ENCODE assay signal across 9 cellular contexts in genomic region chr17:41919840-41920579, GRCh38. TPM values are rescaled to one million over a fixed set of nuclear protein-coding genes. Genes with fewer than 3 reads are reported as not detected.
DNase-seq lines count a peak whose midpoint lies in the region; ATAC-seq and TF ChIP-seq lines count a peak whose summit lies in the region.
"Had no signal": no experiment of that assay in that cellular context is flagged by ENCODE, and none has a peak within 500 bp of the region (broad histone marks: within the 10 kb centered on the region; RNA-seq: fewer than 3 reads in every experiment).

No MANE protein-coding gene starts in this region.

- H3K4me1 Mint-ChIP-seq in GM23338: peaks cover 33% of the 10 kb centered on the region

- peaks cover 19% of the 10 kb centered on the region for H3F3A ChIP-seq in GM23338 (replicated peaks; ENCODE audit: low read depth)
- H3F3A ChIP-seq in PC-9 (ENCODE audit: insufficient read depth, low read depth): peaks cover 17% of the 10 kb centered on the region

- peak overlapping the region; percentile 17 for H3K27ac Mint-ChIP-seq in GM23338

- H3K4me1 ChIP-seq in GM23338 (ENCODE audit: insufficient read depth) (peaks cover 37% of the 10 kb centered on the region), PC-9 (replicated peaks; ENCODE audit: insufficient read depth) (peaks cover 36% of the 10 kb centered on the region), esophagus squamous epithelium (peaks cover 22 to 49% (median 25%) of the 10 kb centered on the region in 3 donors), prostate gland (replicated peaks) (no peaks in the 10 kb centered on the region)

- CTCF ChIA-PET in PC-9 (lab: Charles Lee): interaction anchor here (0.6 to 2.0 kb wide), 2 partner anchors 11 to 195 kb away, joined by 7 to 17 read pairs; partner anchors contain the start of gene ODAD4

- intact Hi-C loops in PC-9 (cut with micrococcal nuclease; ENCODE audit: unreplicated experiment): no loop called here
- intact Hi-C loops in esophagus squamous epithelium (cut with DNase I): no loop called here
- intact Hi-C loops in prostate gland (cut with DNase I): no loop called here

- ATAC-seq in GM23338 (no peak; the same call in 2 of the 3 replicates), GM21717 (IDR thresholded peaks at IDR 0.05; ENCODE audit: unreplicated experiment) (no peak), GM18873 (IDR thresholded peaks at IDR 0.05; ENCODE audit: low FRiP score, unreplicated experiment) (no peak), GM21515 (IDR thresholded peaks at IDR 0.05; ENCODE audit: unreplicated experiment) (no peak)

- no peaks in the 10 kb centered on the region for H3K9me3 ChIP-seq in PC-9 (ENCODE audit: insufficient read depth, low read depth)
- H3K9me3 ChIP-seq in esophagus squamous epithelium: no peaks in the 10 kb centered on the region
- no peaks in the 10 kb centered on the region for H3K9me3 ChIP-seq in prostate gland

- TF ChIP-seq POLR2A in esophagus squamous epithelium (IDR thresholded peaks at IDR 0.05) (no peak), prostate gland (IDR thresholded peaks at IDR 0.05) (no peak)

- peak overlapping the region; percentile 99 for H3K27ac ChIP-seq in GM23338 (ENCODE audit: low read depth)
- peak overlapping the region; percentile 80 for H3K27ac ChIP-seq in PC-9
- H3K27ac ChIP-seq in esophagus squamous epithelium: peak overlapping the region; percentile 89 to 96 (median 94)
- peak overlapping the region; percentile 85 to 90 for H3K27ac ChIP-seq in prostate gland

- no TSS peak for BruUV-seq in PC-9 (replicated peaks; lab: Mats Ljungman, UMichigan)

- peak overlapping the region; percentile 90 for H3K4me3 Mint-ChIP-seq in GM23338

- H3K27me3 ChIP-seq in GM23338 (ENCODE audit: insufficient read depth): no peaks in the 10 kb centered on the region
- H3K27me3 ChIP-seq in PC-9 (ENCODE audit: insufficient read depth, low read depth): no peaks in the 10 kb centered on the region
- H3K27me3 ChIP-seq in esophagus squamous epithelium: no peaks in the 10 kb centered on the region
- H3K27me3 ChIP-seq in prostate gland (replicated peaks; ENCODE audit: insufficient read depth): no peaks in the 10 kb centered on the region

- H3K4me3 ChIP-seq in GM23338: peak overlapping the region; percentile 99
- H3K4me3 ChIP-seq in PC-9: peak overlapping the region; percentile 98; the same call in 1 of the 2 replicates
- peak overlapping the region in 2 of 4 donors; percentile 89 to 99 for H3K4me3 ChIP-seq in esophagus squamous epithelium
- H3K4me3 ChIP-seq in prostate gland: peak overlapping the region in 1 of 2 donors; percentile 82

- H2AFZ ChIP-seq in GM23338 (peak overlapping the region; percentile 95), PC-9 (peak overlapping the region; percentile 94)

- H3K36me3 ChIP-seq in GM23338 (ENCODE audit: insufficient read depth): no peaks in the 10 kb centered on the region; the same call in 1 of the 2 replicates
- no peaks in the 10 kb centered on the region for H3K36me3 ChIP-seq in PC-9 (ENCODE audit: low read depth)
- H3K36me3 ChIP-seq in esophagus squamous epithelium: peaks cover 0 to 2% (median 0%) of the 10 kb centered on the region in 3 donors
- no peaks in the 10 kb centered on the region for H3K36me3 ChIP-seq in prostate gland

- TF ChIP-seq CTCF in GM23338 (conservative IDR thresholded peaks at IDR 0.05; ENCODE audit: low read depth in 2 of 2) (no peak), PC-9 (conservative IDR thresholded peaks at IDR 0.05) (no peak), esophagus squamous epithelium (IDR thresholded peaks at IDR 0.05) (no peak), prostate gland (IDR thresholded peaks at IDR 0.05) (no peak)

- DNase-seq in GM23338 (ENCODE audit: low spot score) (peak; percentile 58), PC-9 (peak; percentile 30 to 59), esophagus squamous epithelium (lab: John Stamatoyannopoulos, UW) (no peak), prostate gland (ENCODE audit: low spot score) (no peak), NCI-H2107 (lab: John Stamatoyannopoulos, UW) (no peak)
- DNase-seq: T-helper 9 cell had no signal

- H3K36me3 Mint-ChIP-seq in GM23338 (ENCODE audit: low read depth): peaks cover 18% of the 10 kb centered on the region

- H3K4me2 ChIP-seq in GM23338 (peak overlapping the region; percentile 88), PC-9 (peak overlapping the region; percentile 98)

- no peaks in the 10 kb centered on the region; the same call in 2 of the 3 replicates for H3K9me3 Mint-ChIP-seq in GM23338

- peaks cover 12% of the 10 kb centered on the region for H3K27me3 Mint-ChIP-seq in GM23338 (ENCODE audit: insufficient read depth, low read depth, poor library complexity)

- POLR2A ChIA-PET in PC-9 (lab: Charles Lee; ENCODE audit: unreplicated experiment): interaction anchor here (0.7 to 2.1 kb wide), 2 partner anchors 11 to 232 kb away, joined by 3 to 8 read pairs; partner anchors contain the start of genes EIF1 and ODAD4

- no peaks in the 10 kb centered on the region for H3K9me2 ChIP-seq in GM23338 (ENCODE audit: insufficient read depth)
- H3K9me2 ChIP-seq in PC-9 (ENCODE audit: insufficient read depth): no peaks in the 10 kb centered on the region

- H4K20me1 ChIP-seq in GM23338 (replicated peaks; ENCODE audit: insufficient read depth): peaks cover 29% of the 10 kb centered on the region
- H4K20me1 ChIP-seq in PC-9 (ENCODE audit: insufficient read depth): peaks cover 20% of the 10 kb centered on the region

- H3K79me2 ChIP-seq in GM23338 (replicated peaks; ENCODE audit: insufficient read depth) (peaks cover 38% of the 10 kb centered on the region), PC-9 (ENCODE audit: low read depth) (peaks cover 37% of the 10 kb centered on the region)

- 51 to 63% methylated on average over 6 to 7 of the region's 7 CpGs for WGBS in esophagus squamous epithelium, 2 donors
- 71% methylated on average over 7 of the region's 7 CpGs for WGBS in prostate gland

TF ChIP-seq in GM23338, 12 proteins besides CTCF, POLR2A, EP300 and RAD21 (continues in another document):
- TF ChIP-seq ETS1 (IDR thresholded peaks at IDR 0.05): no peak
- TF ChIP-seq REST (IDR thresholded peaks at IDR 0.05; ENCODE audit: unreplicated experiment): no peak
- TF ChIP-seq STAT1 (IDR thresholded peaks at IDR 0.05; ENCODE audit: unreplicated experiment): no peak

RNA-seq across cellular contexts. Expression of gene ACLY, which starts 1.3 kb away (rescaled TPM):
- total RNA-seq in GM23338 (2014; rRNA removed; shearing (Covaris generic)): 412 and 439 TPM in 2 replicates
- polyA plus RNA-seq in GM23338 (2016; fragmentation: Nextera tagmentation; extraction: Ambion mirVana): 119 and 121 TPM in 2 replicates
- 106 and 184 TPM in 2 replicates for total RNA-seq in PC-9 (2021)
- total RNA-seq in esophagus squamous epithelium: 100 to 1,000 TPM in 1 of 4 donors, 10 to 100 TPM in 3; 51.5 to 121 (median 62.7) TPM
- total RNA-seq in prostate gland: 100 to 1,000 TPM; 114 to 203 TPM

RNA-seq across cellular contexts. Expression of gene ODAD4, which starts 10.4 kb away (rescaled TPM):
- total RNA-seq in GM23338 (2014; rRNA removed; shearing (Covaris generic)): 0.12 and 1.8 TPM in 2 replicates
- polyA plus RNA-seq in GM23338 (2016; fragmentation: Nextera tagmentation; extraction: Ambion mirVana): 0.54 and 1.7 TPM in 2 replicates
- 3.0 and 4.0 TPM in 2 replicates for total RNA-seq in PC-9 (2021)
- under 1 TPM in 1 of 4 donors, not detected in 3; 0.38 TPM for total RNA-seq in esophagus squamous epithelium
- total RNA-seq in prostate gland: 1 to 10 TPM in 1 of 2 donors, under 1 TPM in 1; 0.55 to 4.3 TPM

RNA-seq across cellular contexts. Expression of gene CNP, which starts 46.6 kb away (rescaled TPM):
- 40.3 and 47.8 TPM in 2 replicates for total RNA-seq in GM23338 (2014; rRNA removed; shearing (Covaris generic))
- 28.3 and 30.8 TPM in 2 replicates for polyA plus RNA-seq in GM23338 (2016; fragmentation: Nextera tagmentation; extraction: Ambion mirVana)
- 60.6 and 64.7 TPM in 2 replicates for total RNA-seq in PC-9 (2021)
- total RNA-seq in esophagus squamous epithelium: 10 to 100 TPM; 45.3 to 66.0 (median 53.0) TPM
- total RNA-seq in prostate gland: 100 to 1,000 TPM in 1 of 2 donors, 10 to 100 TPM in 1; 85.8 to 117 TPM

RNA-seq across cellular contexts. Expression of gene KLHL11, which starts 54.8 kb away (rescaled TPM):
- total RNA-seq in GM23338 (2014; rRNA removed; shearing (Covaris generic)): 23.7 and 25.5 TPM in 2 replicates
- polyA plus RNA-seq in GM23338 (2016; fragmentation: Nextera tagmentation; extraction: Ambion mirVana): 6.8 and 8.7 TPM in 2 replicates
- 13.3 and 14.5 TPM in 2 replicates for total RNA-seq in PC-9 (2021)
- total RNA-seq in esophagus squamous epithelium: 10 to 100 TPM; 11.8 to 20.4 (median 13.1) TPM
- 10 to 100 TPM; 24.2 to 45.0 TPM for total RNA-seq in prostate gland

Comparison
In these comparisons a context has a peak if more than half of its experiments do, and no peak if none do; other contexts are left out.
1. DNase-seq: peak in GM23338 (single experiment) and PC-9 (2 of 2); none in esophagus squamous epithelium (single experiment), prostate gland (single experiment) and NCI-H2107 (single experiment).
2. Peak in every context shown above with its lines, with median percentiles within 50 percentile points of each other: H3K27ac ChIP-seq.